15 cellular contexts compared by ENCODE assay signal in the genomic region with DNA sequence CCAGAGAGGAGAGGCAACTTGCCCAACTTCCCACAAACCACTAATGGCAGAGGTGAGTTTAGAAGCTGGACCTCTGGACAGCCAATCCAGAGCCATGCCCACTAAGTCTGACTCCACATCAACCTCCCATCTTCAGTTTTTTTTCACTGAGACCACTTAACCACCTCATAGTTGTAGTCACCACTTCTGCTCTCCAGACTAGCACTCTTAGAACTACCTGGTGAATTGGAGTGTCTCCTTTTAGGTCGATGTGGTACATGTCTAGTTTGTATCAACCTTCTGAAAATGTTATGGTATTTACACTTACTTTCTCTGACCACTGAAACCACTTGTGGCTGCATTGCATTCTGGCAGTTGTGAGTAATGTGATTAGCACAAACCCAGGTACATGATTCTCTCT.
"Had no signal": no experiment of that assay in that cellular context is flagged by ENCODE, and none has a peak within 500 bp of the region (broad histone marks: within the 10 kb centered on the region; RNA-seq: fewer than 3 reads in every experiment).

No MANE protein-coding gene starts in this region.

- H3K4me3 ChIP-seq: hepatocyte, left ventricle myocardium inferior, testis, uterus had no signal

- H3K9me3 ChIP-seq: testis, uterus had no signal

- H3K4me3 Mint-ChIP-seq: activated T-cell treated with anti-CD3 and anti-CD28 coated beads, Interleukin-2, amount 50 U/mL, for 72 hours; brain; endodermal cell; stimulated activated naive CD8-positive, alpha-beta T cell treated with anti-CD3 and anti-CD28 coated beads, Interleukin-15, Interleukin-2, amounts not matched to agents 100 ng/mL and 50 ng/mL, for 24 hours had no signal

- H3K27ac Mint-ChIP-seq: activated T-cell treated with anti-CD3 and anti-CD28 coated beads, Interleukin-2, amount 50 U/mL, for 72 hours; brain; endodermal cell; stimulated activated naive CD8-positive, alpha-beta T cell treated with anti-CD3 and anti-CD28 coated beads, Interleukin-15, Interleukin-2, amounts not matched to agents 100 ng/mL and 50 ng/mL, for 24 hours had no signal

- H3K27ac ChIP-seq: hepatocyte, left ventricle myocardium inferior, testis, uterus had no signal

- H3K4me1 ChIP-seq: left ventricle myocardium inferior, testis, uterus had no signal

- H3K4me2 ChIP-seq: hepatocyte had no signal

- H3K36me3 ChIP-seq: left ventricle myocardium inferior, uterus had no signal

- H3K27me3 ChIP-seq: hepatocyte, testis, uterus had no signal

- H3K4me1 Mint-ChIP-seq: endodermal cell had no signal

- DNase-seq: activated CD8-positive, alpha-beta memory T cell treated with anti-CD3 and anti-CD28 coated beads, Interleukin-2, amount 50 U/mL, for 4 hours; activated T-cell treated with anti-CD3 and anti-CD28 coated beads, Interleukin-2, amount 50 U/mL, for 72 hours; cerebellar nuclear complex; dermis blood vessel endothelial cell; endodermal cell; erythroblast; kidney; left ventricle myocardium inferior; testis; uterus had no signal

- H3K9me3 Mint-ChIP-seq: activated T-cell treated with anti-CD3 and anti-CD28 coated beads, Interleukin-2, amount 50 U/mL, for 72 hours; endodermal cell; stimulated activated naive CD8-positive, alpha-beta T cell treated with anti-CD3 and anti-CD28 coated beads, Interleukin-15, Interleukin-2, amounts not matched to agents 100 ng/mL and 50 ng/mL, for 24 hours had no signal

- H2AFZ ChIP-seq: hepatocyte had no signal

- ATAC-seq: activated CD4-positive, CD25-positive, alpha-beta regulatory T cell treated with anti-CD3 and anti-CD28 coated beads, Interleukin-2, amount 50 U/mL, for 24 hours; sciatic nerve had no signal

- H3K79me2 ChIP-seq: hepatocyte had no signal
